Comparison of ENCODE assay signal across 8 cellular contexts in genomic region chr3:13002398-13003124, GRCh38.
A peak's percentile ranks its signal among the peaks of the same experiment; 100 is the strongest.
DNase-seq lines count a peak whose midpoint lies in the region; ATAC-seq, FAIRE-seq and TF ChIP-seq lines count a peak whose summit lies in the region.

No MANE protein-coding gene starts in this region.

- peaks cover 10% of the 10 kb centered on the region for H3K9me3 Mint-ChIP-seq in glutamatergic neuron (ENCODE audit: unreplicated experiment)

- H3K27me3 Mint-ChIP-seq in glutamatergic neuron (ENCODE audit: unreplicated experiment), result peaks cover 7% of the 10 kb centered on the region

- H3K9me3 ChIP-seq in HAP-1 (no peaks in the 10 kb centered on the region), pancreas (no peaks in the 10 kb centered on the region), tibial nerve (no peaks in the 10 kb centered on the region), kidney (ENCODE audit: control insufficient read depth in 1 of 2, low read length in 2 of 2) (no peaks in the 10 kb centered on the region)

- 83 to 91% methylated on average over 2 of the region's 2 CpGs for WGBS in pancreas, 2 donors
- WGBS in tibial nerve, 2 donors, result 53 to 58% methylated on average over 2 of the region's 2 CpGs

- in situ Hi-C loops in HAP-1 (cut with MboI; ENCODE audit: low sequenced_read_pairs), result no loop called here

- H3K27ac ChIP-seq in pancreas, result no peak overlapping the region
- H3K27ac ChIP-seq in tibial nerve, result no peak overlapping the region
- H3K27ac ChIP-seq in kidney (ENCODE audit: low read depth in 2 of 2, low read length in 2 of 2), result no peak overlapping the region

- intact Hi-C loops in pancreas (cut with DNase I), result no loop called here
- intact Hi-C loops in kidney (cut with DNase I), result no loop called here

- peak; percentile 42 to 72 for DNase-seq in HAP-1 (ENCODE audit: low spot score in 2 of 2)
- DNase-seq in M059J (ENCODE audit: low read depth), result peak; percentile 62
- DNase-seq in glutamatergic neuron, result no peak
- no peak for DNase-seq in pancreas
- DNase-seq in pons (ENCODE audit: low spot score), result no peak
- DNase-seq in tibial nerve (ENCODE audit: low spot score in 2 of 2), result no peak
- no peak for DNase-seq in kidney

- peaks cover 28% of the 10 kb centered on the region for H3K4me1 Mint-ChIP-seq in glutamatergic neuron (ENCODE audit: low read depth, unreplicated experiment)

- FAIRE-seq in pancreas (lab: Jason Lieb, UNC) (no peak), kidney (lab: Jason Lieb, UNC) (no peak)

- no peak for TF ChIP-seq CTCF in glutamatergic neuron (IDR thresholded peaks at IDR 0.05; ENCODE audit: partially characterized antibody, unreplicated experiment)
- TF ChIP-seq CTCF in pancreas (IDR thresholded peaks at IDR 0.05), result no peak
- no peak for TF ChIP-seq CTCF in tibial nerve (IDR thresholded peaks at IDR 0.05)
- TF ChIP-seq CTCF in kidney (IDR thresholded peaks at IDR 0.05; ENCODE audit: borderline replicate concordance, extremely low read depth, insufficient read depth), result no peak

- H3K4me1 ChIP-seq in HAP-1 (peaks cover 21% of the 10 kb centered on the region), pancreas (no peaks in the 10 kb centered on the region), tibial nerve (peaks cover 0 to 33% (median 12%) of the 10 kb centered on the region in 4 donors), kidney (ENCODE audit: control insufficient read depth in 1 of 2, insufficient read depth in 1 of 2, low read depth in 1 of 2, low read length in 2 of 2) (no peaks in the 10 kb centered on the region)

- no peaks in the 10 kb centered on the region for H3K36me3 Mint-ChIP-seq in glutamatergic neuron (ENCODE audit: unreplicated experiment)

- H3K4me3 Mint-ChIP-seq in glutamatergic neuron (ENCODE audit: unreplicated experiment), result no peak overlapping the region

- no peak for TF ChIP-seq EP300 in tibial nerve (IDR thresholded peaks at IDR 0.05)

- 0 out of 2 replicates have a peak, but pooled peaks cover 4% of the 10 kb centered on the region for H3K27me3 ChIP-seq in HAP-1 (ENCODE audit: low read depth)
- H3K27me3 ChIP-seq in pancreas, result no peaks in the 10 kb centered on the region
- no peaks in the 10 kb centered on the region for H3K27me3 ChIP-seq in tibial nerve

- peak overlapping the region; percentile 28 for H3K27ac Mint-ChIP-seq in glutamatergic neuron (ENCODE audit: unreplicated experiment)

- no peak overlapping the region for H3K9ac ChIP-seq in kidney (ENCODE audit: low read length in 2 of 2)

- H3K4me3 ChIP-seq in HAP-1 (no peak overlapping the region), pancreas (no peak overlapping the region), tibial nerve (no peak overlapping the region), kidney (ENCODE audit: low read length in 2 of 2) (no peak overlapping the region)

- ATAC-seq in GM18867 (IDR thresholded peaks at IDR 0.05; ENCODE audit: unreplicated experiment), result peak; percentile 73
- ATAC-seq in pancreas, result no peak

- no peak for TF ChIP-seq POLR2A in tibial nerve (IDR thresholded peaks at IDR 0.05)

- H3K36me3 ChIP-seq in HAP-1 (replicated peaks), result no peaks in the 10 kb centered on the region
- H3K36me3 ChIP-seq in pancreas, result no peaks in the 10 kb centered on the region
- no peaks in the 10 kb centered on the region for H3K36me3 ChIP-seq in tibial nerve
- no peaks in the 10 kb centered on the region for H3K36me3 ChIP-seq in kidney (ENCODE audit: control insufficient read depth in 1 of 2, insufficient read depth in 2 of 2, low read length in 2 of 2)

Comparison
In these comparisons a context has a peak if more than half of its experiments do, and no peak if none do; other contexts are left out.
1. DNase-seq: peak in HAP-1 (2 of 2) and M059J (single experiment); none in glutamatergic neuron (single experiment), pancreas (0 of 6), pons (single experiment), tibial nerve (0 of 2) and kidney (single experiment).